Comparison of ENCODE assay signal across 8 cellular contexts in genomic region chr11:12842933-12843636, GRCh38.
A peak's percentile ranks its signal among the peaks of the same experiment; 100 is the strongest.
DNase-seq lines count a peak whose midpoint lies in the region; ATAC-seq and TF ChIP-seq lines count a peak whose summit lies in the region.

No MANE protein-coding gene starts in this region.

- no peaks in the 10 kb centered on the region for H3K27me3 ChIP-seq in muscle layer of duodenum (ENCODE audit: low read depth, low read length)

- intact Hi-C loops in posterior cingulate gyrus (cut with DNase I): no loop called here

- H3K4me1 ChIP-seq in muscle layer of duodenum (ENCODE audit: control insufficient read depth in 1 of 2, insufficient read depth in 2 of 2, low read length in 2 of 2): peaks cover 28 to 46% of the 10 kb centered on the region in 2 donors

- in situ Hi-C loops in astrocyte of the cerebellum (cut with HindIII; ENCODE audit: low sequenced_read_pairs): no loop called here

- ATAC-seq in GM21576 (IDR thresholded peaks at IDR 0.05; ENCODE audit: unreplicated experiment) (no peak), GM18511 (IDR thresholded peaks at IDR 0.05; ENCODE audit: unreplicated experiment) (no peak)

- H3K27ac ChIP-seq in muscle layer of duodenum (ENCODE audit: low read length): peak overlapping the region; percentile 64

- peak; percentile 90 for DNase-seq in DMS153 (lab: John Stamatoyannopoulos, UW)
- peak; percentile 77 for DNase-seq in NCI-H2029 treated with DMSO at 0.1 percent for 48 hours (lab: John Stamatoyannopoulos, UW)
- peak; percentile 92 for DNase-seq in astrocyte of the cerebellum (ENCODE audit: low read depth)
- no peak for DNase-seq in foreskin melanocyte
- DNase-seq in posterior cingulate gyrus: no peak

- H3K4me3 ChIP-seq in astrocyte of the cerebellum (ENCODE audit: low read depth, low read length): no peak overlapping the region
- no peak overlapping the region for H3K4me3 ChIP-seq in muscle layer of duodenum (ENCODE audit: low read depth in 1 of 2, low read length in 2 of 2)

- no peaks in the 10 kb centered on the region for H3K36me3 ChIP-seq in muscle layer of duodenum (ENCODE audit: control insufficient read depth in 1 of 2, insufficient read depth in 2 of 2, low read length in 2 of 2)

- no peak for TF ChIP-seq CTCF in astrocyte of the cerebellum (IDR thresholded peaks at IDR 0.05; ENCODE audit: low read depth, low read length, missing control alignments)

- H3K9me3 ChIP-seq in muscle layer of duodenum (ENCODE audit: control insufficient read depth in 1 of 2, low read length in 2 of 2): no peaks in the 10 kb centered on the region

Comparison
In these comparisons a context has a peak if more than half of its experiments do, and no peak if none do; other contexts are left out.
1. DNase-seq: peak in DMS153 (single experiment), NCI-H2029 treated with DMSO at 0.1 percent for 48 hours (single experiment) and astrocyte of the cerebellum (single experiment); none in foreskin melanocyte (single experiment) and posterior cingulate gyrus (0 of 10).